Comparison of ENCODE assay signal across 24 cellular contexts in genomic region chr3:81132995-81133394, GRCh38.
"Had no signal": no experiment of that assay in that cellular context is flagged by ENCODE, and none has a peak within 500 bp of the region (broad histone marks: within the 10 kb centered on the region; RNA-seq: fewer than 3 reads in every experiment).

No MANE protein-coding gene starts in this region.

- DNase-seq: colonic mucosa; cortex of kidney; dermis blood vessel endothelial cell; dorsolateral prefrontal cortex; effector CD4-positive, alpha-beta T cell; effector CD8-positive, alpha-beta T cell; effector memory CD4-positive, alpha-beta T cell; effector memory CD8-positive, alpha-beta T cell; endodermal cell; erythroblast; esophagus squamous epithelium; foreskin fibroblast; foreskin keratinocyte; foreskin melanocyte; gastrocnemius medialis; glutamatergic neuron; head of caudate nucleus; heart left ventricle; heart right ventricle had no signal

- H3K36me3 ChIP-seq: colonic mucosa, esophagus muscularis mucosa, esophagus squamous epithelium, gastrocnemius medialis, gastroesophageal sphincter, heart left ventricle, heart right ventricle had no signal

- H3K4me1 ChIP-seq: colonic mucosa, esophagus muscularis mucosa, esophagus squamous epithelium, foreskin keratinocyte, gastrocnemius medialis, gastroesophageal sphincter, heart left ventricle, heart right ventricle had no signal

- H3K9me3 ChIP-seq: colonic mucosa, esophagus squamous epithelium, gastrocnemius medialis, gastroesophageal sphincter had no signal

- H3K27me3 ChIP-seq: colonic mucosa, esophagus muscularis mucosa, esophagus squamous epithelium, foreskin keratinocyte, gastrocnemius medialis, gastroesophageal sphincter, heart left ventricle, heart right ventricle had no signal

- H3K27ac ChIP-seq: colonic mucosa, coronary artery, dorsolateral prefrontal cortex, epithelial cell of prostate, esophagus muscularis mucosa, esophagus squamous epithelium, foreskin keratinocyte, gastrocnemius medialis, gastroesophageal sphincter, heart left ventricle, heart right ventricle had no signal

- H3K4me3 ChIP-seq: colonic mucosa, coronary artery, dorsolateral prefrontal cortex, esophagus muscularis mucosa, esophagus squamous epithelium, gastrocnemius medialis, gastroesophageal sphincter, heart left ventricle, heart right ventricle had no signal

- ATAC-seq: effector memory CD8-positive, alpha-beta T cell; esophagus mucosa; foreskin keratinocyte; gastrocnemius medialis; gastroesophageal sphincter; heart left ventricle; heart right ventricle had no signal
